Comparison of ENCODE assay signal across 18 cellular contexts in the genomic region with DNA sequence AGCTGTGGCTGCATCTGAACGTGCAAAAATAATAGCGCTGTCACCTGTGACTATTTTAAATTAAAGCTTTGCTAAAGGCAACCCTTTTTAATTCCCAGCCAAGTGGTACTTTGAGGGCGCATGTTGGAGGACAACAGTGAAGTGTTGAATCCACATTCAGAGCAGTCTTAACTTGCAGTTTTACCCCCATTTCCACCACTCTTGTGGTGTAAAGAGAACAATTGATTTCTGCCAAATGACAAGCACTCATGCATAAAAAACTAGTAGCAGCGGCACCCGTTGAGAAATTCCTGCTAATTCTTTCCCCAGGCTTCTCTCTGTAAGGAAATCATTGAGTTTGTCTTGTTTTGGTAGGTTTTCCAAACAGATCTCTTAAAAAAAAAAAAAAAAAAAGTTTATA.
"Had no signal": no experiment of that assay in that cellular context is flagged by ENCODE, and none has a peak within 500 bp of the region (broad histone marks: within the 10 kb centered on the region; RNA-seq: fewer than 3 reads in every experiment).

No MANE protein-coding gene starts in this region.

- H3K4me3 ChIP-seq: left ventricle myocardium inferior, pancreas, psoas muscle, right lobe of liver, skin epidermis, tibial artery had no signal

- H3K27me3 ChIP-seq: foreskin keratinocyte, pancreas, right lobe of liver, tibial artery had no signal

- H3K4me1 ChIP-seq: foreskin keratinocyte, left ventricle myocardium inferior, pancreas, psoas muscle, right lobe of liver, tibial artery had no signal

- H3K36me3 ChIP-seq: left ventricle myocardium inferior, pancreas, right lobe of liver, tibial artery had no signal

- DNase-seq: activated T-cell treated with anti-CD3 and anti-CD28 coated beads, Interleukin-2, amount 50 U/mL, for 1 hour; aorta; erythroblast; foreskin keratinocyte; left ventricle myocardium inferior; midbrain; pancreas; psoas muscle; right lobe of liver; stimulated activated CD4-positive, alpha-beta T cell treated with anti-CD3 and anti-CD28 coated beads, Interleukin-2, amount 100 ng/mL, for 24 hours; stimulated activated naive CD8-positive, alpha-beta T cell treated with anti-CD3 and anti-CD28 coated beads, Interleukin-15, amount 100 ng/mL, for 72 hours; T-helper 9 cell; tibial artery had no signal

- H3K9me3 ChIP-seq: left ventricle myocardium inferior, pancreas, psoas muscle, right lobe of liver, tibial artery had no signal

- ATAC-seq: activated naive CD4-positive, alpha-beta T cell treated with anti-CD3 and anti-CD28 coated beads, Interleukin-2, amount 50 U/mL, for 72 hours; activated T-helper 17 cell treated with anti-CD3 and anti-CD28 coated beads, Interleukin-2, amount 50 U/mL, for 72 hours; foreskin keratinocyte; natural killer cell treated with Interleukin-12 subunit alpha and Interleukin-12 subunit beta and Interleukin-15 and Interleukin-18, amount 100 ng/mL, for 72 hours; pancreas; psoas muscle; right lobe of liver; stimulated activated effector memory CD8-positive, alpha-beta T cell treated with anti-CD3 and anti-CD28 coated beads, Interleukin-12 subunit alpha, Interleukin-12 subunit beta, amount 100 ng/mL, for 72 hours; stimulated activated naive CD8-positive, alpha-beta T cell treated with anti-CD3 and anti-CD28 coated beads, Interleukin-15, amount 100 ng/mL, for 72 hours had no signal
